In genomic region chr1:177656598-177656997, GRCh38 we compare ENCODE assay signal across 32 cellular contexts.
"Had no signal": no experiment of that assay in that cellular context is flagged by ENCODE, and none has a peak within 500 bp of the region (broad histone marks: within the 10 kb centered on the region; RNA-seq: fewer than 3 reads in every experiment).

No MANE protein-coding gene starts in this region.

- H3K27ac ChIP-seq: adrenal gland, body of pancreas, brain microvascular endothelial cell, breast epithelium, VCaP had no signal

- ATAC-seq: activated CD8-positive, alpha-beta T cell treated with anti-CD3 and anti-CD28 coated beads for 36 hours; activated naive CD4-positive, alpha-beta T cell treated with anti-CD3 and anti-CD28 coated beads, Interleukin-2, amount 50 U/mL, for 72 hours; activated T-cell treated with anti-CD3 and anti-CD28 coated beads, Interleukin-2, amount 50 U/mL, for 4 hours; activated T-cell treated with anti-CD3 and anti-CD28 coated beads, Interleukin-2, amount 50 U/mL, for 72 hours; activated T-helper 17 cell treated with anti-CD3 and anti-CD28 coated beads, Interleukin-2, amount 50 U/mL, for 72 hours; body of pancreas; T-cell; T-helper 17 cell had no signal

- H3K4me1 ChIP-seq: adrenal gland, body of pancreas, breast epithelium had no signal

- H3K9me3 ChIP-seq: adrenal gland, body of pancreas, breast epithelium had no signal

- H3K36me3 ChIP-seq: adrenal gland, brain microvascular endothelial cell, breast epithelium had no signal

- DNase-seq: activated B cell treated with CpG ODN at 0.5 μM for 24 hours; activated CD4-positive, alpha-beta memory T cell treated with anti-CD3 and anti-CD28 coated beads for 36 hours; activated CD4-positive, alpha-beta T cell treated with anti-CD3 and anti-CD28 coated beads for 4 hours; activated CD4-positive, alpha-beta T cell treated with anti-CD3 and anti-CD28 coated beads, Interleukin-2, amount 10 ng/mL, durations not matched to agents 24 days and 14 days; activated CD4-positive, alpha-beta T cell treated with anti-CD3 and anti-CD28 coated beads, Interleukin-2, amount 50 U/mL, for 1 hour; activated CD4-positive, alpha-beta T cell treated with anti-CD3 and anti-CD28 coated beads, Interleukin-2, amount 50 U/mL, for 4 hours; activated CD4-positive, CD25-positive, alpha-beta regulatory T cell treated with anti-CD3 and anti-CD28 coated beads, Interleukin-2, amount 50 U/mL, for 72 hours; activated CD8-positive, alpha-beta memory T cell treated with anti-CD3 and anti-CD28 coated beads, Interleukin-2, amount 50 U/mL, for 4 hours; activated CD8-positive, alpha-beta T cell treated with anti-CD3 and anti-CD28 coated beads for 36 hours; activated effector memory CD4-positive, alpha-beta T cell treated with anti-CD3 and anti-CD28 coated beads, Interleukin-2, amount 50 U/mL, for 16 hours; activated gamma-delta T cell treated with Interleukin-2 at 50 U/mL for 16 hours; activated naive CD4-positive, alpha-beta T cell; activated naive CD4-positive, alpha-beta T cell treated with anti-CD3 and anti-CD28 coated beads for 36 hours; activated naive CD4-positive, alpha-beta T cell treated with anti-CD3 and anti-CD28 coated beads, Interleukin-2, amount 50 U/mL, for 16 hours; activated naive CD8-positive, alpha-beta T cell treated with anti-CD3 and anti-CD28 coated beads for 36 hours; activated T-cell treated with anti-CD3 and anti-CD28 coated beads for 4 hours; activated T-cell treated with anti-CD3 and anti-CD28 coated beads, Interleukin-2, amount 50 U/mL, for 1 hour; activated T-cell treated with anti-CD3 and anti-CD28 coated beads, Interleukin-2, amount 50 U/mL, for 4 hours; activated T-cell treated with anti-CD3 and anti-CD28 coated beads, Interleukin-2, amount 50 U/mL, for 72 hours; adrenal gland; amniotic stem cell; aorta; body of pancreas; brain microvascular endothelial cell; cerebellar nuclear complex; T-cell; T-helper 17 cell; T-helper 9 cell had no signal

- H3K4me3 ChIP-seq: adrenal gland, body of pancreas, breast epithelium had no signal

- H3K27me3 ChIP-seq: adrenal gland, body of pancreas, brain microvascular endothelial cell, breast epithelium had no signal
